In the genomic region with DNA sequence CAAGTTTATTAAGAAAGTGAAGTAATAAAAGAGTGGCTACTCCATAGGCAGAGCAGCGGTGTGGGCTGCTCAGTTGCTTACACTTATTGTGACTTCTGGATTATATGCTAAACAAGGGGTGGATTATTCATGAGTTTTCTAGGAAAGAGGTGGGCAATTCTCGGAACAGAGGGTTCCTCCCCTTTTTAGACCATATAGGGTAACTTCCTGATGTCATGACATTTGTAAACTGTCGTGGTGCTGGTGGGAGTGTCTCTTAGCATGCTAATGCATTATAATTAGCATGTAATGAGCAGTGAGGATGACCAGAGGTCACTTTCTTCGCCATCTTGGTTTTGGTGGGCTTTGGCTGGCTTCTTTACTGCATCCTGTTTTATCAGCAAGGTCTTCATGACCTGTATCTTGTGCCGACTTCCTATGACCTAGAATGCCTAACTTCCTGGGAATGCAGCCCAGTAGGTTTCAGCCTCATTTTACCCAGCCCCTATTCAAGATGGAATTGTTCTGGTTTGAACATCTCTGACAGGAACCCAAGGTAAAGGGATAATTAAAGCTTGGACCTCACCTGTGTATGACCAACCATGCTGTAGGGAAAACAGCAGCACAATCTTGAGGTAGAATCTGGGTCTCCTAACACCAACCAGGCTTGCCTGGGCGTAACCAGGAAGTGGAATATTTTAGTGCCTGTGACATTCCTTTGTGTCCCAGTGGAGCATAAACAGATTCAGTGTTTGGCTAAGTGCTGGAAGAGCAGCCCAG, we compare ENCODE assay signal across 1 cellular context.
TF ChIP-seq lines count a peak whose summit lies in the region.

No MANE protein-coding gene starts in this region.

TF ChIP-seq in K562, 482 proteins besides CTCF, POLR2A, EP300 and RAD21 (continued from another document):
- TF ChIP-seq, protein P1, sequence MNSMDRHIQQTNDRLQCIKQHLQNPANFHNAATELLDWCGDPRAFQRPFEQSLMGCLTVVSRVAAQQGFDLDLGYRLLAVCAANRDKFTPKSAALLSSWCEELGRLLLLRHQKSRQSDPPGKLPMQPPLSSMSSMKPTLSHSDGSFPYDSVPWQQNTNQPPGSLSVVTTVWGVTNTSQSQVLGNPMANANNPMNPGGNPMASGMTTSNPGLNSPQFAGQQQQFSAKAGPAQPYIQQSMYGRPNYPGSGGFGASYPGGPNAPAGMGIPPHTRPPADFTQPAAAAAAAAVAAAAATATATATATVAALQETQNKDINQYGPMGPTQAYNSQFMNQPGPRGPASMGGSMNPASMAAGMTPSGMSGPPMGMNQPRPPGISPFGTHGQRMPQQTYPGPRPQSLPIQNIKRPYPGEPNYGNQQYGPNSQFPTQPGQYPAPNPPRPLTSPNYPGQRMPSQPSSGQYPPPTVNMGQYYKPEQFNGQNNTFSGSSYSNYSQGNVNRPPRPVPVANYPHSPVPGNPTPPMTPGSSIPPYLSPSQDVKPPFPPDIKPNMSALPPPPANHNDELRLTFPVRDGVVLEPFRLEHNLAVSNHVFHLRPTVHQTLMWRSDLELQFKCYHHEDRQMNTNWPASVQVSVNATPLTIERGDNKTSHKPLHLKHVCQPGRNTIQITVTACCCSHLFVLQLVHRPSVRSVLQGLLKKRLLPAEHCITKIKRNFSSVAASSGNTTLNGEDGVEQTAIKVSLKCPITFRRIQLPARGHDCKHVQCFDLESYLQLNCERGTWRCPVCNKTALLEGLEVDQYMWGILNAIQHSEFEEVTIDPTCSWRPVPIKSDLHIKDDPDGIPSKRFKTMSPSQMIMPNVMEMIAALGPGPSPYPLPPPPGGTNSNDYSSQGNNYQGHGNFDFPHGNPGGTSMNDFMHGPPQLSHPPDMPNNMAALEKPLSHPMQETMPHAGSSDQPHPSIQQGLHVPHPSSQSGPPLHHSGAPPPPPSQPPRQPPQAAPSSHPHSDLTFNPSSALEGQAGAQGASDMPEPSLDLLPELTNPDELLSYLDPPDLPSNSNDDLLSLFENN (IDR thresholded peaks at IDR 0.05; ENCODE audit: low read depth in 2 of 2, low read length in 2 of 2), result no peak
- TF ChIP-seq, protein P2, sequence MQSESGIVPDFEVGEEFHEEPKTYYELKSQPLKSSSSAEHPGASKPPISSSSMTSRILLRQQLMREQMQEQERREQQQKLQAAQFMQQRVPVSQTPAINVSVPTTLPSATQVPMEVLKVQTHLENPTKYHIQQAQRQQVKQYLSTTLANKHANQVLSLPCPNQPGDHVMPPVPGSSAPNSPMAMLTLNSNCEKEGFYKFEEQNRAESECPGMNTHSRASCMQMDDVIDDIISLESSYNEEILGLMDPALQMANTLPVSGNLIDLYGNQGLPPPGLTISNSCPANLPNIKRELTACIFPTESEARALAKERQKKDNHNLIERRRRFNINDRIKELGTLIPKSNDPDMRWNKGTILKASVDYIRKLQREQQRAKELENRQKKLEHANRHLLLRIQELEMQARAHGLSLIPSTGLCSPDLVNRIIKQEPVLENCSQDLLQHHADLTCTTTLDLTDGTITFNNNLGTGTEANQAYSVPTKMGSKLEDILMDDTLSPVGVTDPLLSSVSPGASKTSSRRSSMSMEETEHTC (IDR thresholded peaks at IDR 0.05), result no peak
- TF ChIP-seq RFX5 (IDR thresholded peaks at IDR 0.05; ENCODE audit: low read depth, low read length), result no peak
- TF ChIP-seq, protein P3, sequence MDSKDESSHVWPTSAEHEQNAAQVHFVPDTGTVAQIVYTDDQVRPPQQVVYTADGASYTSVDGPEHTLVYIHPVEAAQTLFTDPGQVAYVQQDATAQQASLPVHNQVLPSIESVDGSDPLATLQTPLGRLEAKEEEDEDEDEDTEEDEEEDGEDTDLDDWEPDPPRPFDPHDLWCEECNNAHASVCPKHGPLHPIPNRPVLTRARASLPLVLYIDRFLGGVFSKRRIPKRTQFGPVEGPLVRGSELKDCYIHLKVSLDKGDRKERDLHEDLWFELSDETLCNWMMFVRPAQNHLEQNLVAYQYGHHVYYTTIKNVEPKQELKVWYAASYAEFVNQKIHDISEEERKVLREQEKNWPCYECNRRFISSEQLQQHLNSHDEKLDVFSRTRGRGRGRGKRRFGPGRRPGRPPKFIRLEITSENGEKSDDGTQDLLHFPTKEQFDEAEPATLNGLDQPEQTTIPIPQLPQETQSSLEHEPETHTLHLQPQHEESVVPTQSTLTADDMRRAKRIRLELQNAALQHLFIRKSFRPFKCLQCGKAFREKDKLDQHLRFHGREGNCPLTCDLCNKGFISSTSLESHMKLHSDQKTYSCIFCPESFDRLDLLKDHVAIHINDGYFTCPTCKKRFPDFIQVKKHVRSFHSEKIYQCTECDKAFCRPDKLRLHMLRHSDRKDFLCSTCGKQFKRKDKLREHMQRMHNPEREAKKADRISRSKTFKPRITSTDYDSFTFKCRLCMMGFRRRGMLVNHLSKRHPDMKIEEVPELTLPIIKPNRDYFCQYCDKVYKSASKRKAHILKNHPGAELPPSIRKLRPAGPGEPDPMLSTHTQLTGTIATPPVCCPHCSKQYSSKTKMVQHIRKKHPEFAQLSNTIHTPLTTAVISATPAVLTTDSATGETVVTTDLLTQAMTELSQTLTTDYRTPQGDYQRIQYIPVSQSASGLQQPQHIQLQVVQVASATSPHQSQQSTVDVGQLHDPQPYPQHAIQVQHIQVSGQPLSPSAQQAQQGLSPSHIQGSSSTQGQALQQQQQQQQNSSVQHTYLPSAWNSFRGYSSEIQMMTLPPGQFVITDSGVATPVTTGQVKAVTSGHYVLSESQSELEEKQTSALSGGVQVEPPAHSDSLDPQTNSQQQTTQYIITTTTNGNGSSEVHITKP (IDR thresholded peaks at IDR 0.05; ENCODE audit: partially characterized antibody), result no peak
- no peak for TF ChIP-seq DDX20 (tag; IDR thresholded peaks at IDR 0.05; ENCODE audit: low read depth)
- TF ChIP-seq SMAD4 (CRISPR knock-in tag; conservative IDR thresholded peaks at IDR 0.05), result no peak
- TF ChIP-seq PHF8 (IDR thresholded peaks at IDR 0.05; ENCODE audit: borderline replicate concordance, low read length), result no peak
- no peak for TF ChIP-seq SIN3B (IDR thresholded peaks at IDR 0.05; ENCODE audit: low read depth)
- TF ChIP-seq, protein P4, sequence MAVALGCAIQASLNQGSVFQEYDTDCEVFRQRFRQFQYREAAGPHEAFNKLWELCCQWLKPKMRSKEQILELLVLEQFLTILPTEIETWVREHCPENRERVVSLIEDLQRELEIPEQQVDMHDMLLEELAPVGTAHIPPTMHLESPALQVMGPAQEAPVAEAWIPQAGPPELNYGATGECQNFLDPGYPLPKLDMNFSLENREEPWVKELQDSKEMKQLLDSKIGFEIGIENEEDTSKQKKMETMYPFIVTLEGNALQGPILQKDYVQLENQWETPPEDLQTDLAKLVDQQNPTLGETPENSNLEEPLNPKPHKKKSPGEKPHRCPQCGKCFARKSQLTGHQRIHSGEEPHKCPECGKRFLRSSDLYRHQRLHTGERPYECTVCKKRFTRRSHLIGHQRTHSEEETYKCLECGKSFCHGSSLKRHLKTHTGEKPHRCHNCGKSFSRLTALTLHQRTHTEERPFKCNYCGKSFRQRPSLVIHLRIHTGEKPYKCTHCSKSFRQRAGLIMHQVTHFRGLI (CRISPR knock-in tag; IDR thresholded peaks at IDR 0.05), result no peak
- no peak for TF ChIP-seq HMG20B (CRISPR knock-in tag; IDR thresholded peaks at IDR 0.05)
- peak; percentile 37; the same call in 1 of the 2 replicates for TF ChIP-seq GABPA (tag; conservative IDR thresholded peaks at IDR 0.05; ENCODE audit: low read depth)
- no peak for TF ChIP-seq ZFP36 (IDR thresholded peaks at IDR 0.05; ENCODE audit: low read depth, low read length, partially characterized antibody)
- no peak for TF ChIP-seq FIP1L1 (IDR thresholded peaks at IDR 0.05; ENCODE audit: low read depth, low read length, poor library complexity, severe bottlenecking)
- TF ChIP-seq SAFB (IDR thresholded peaks at IDR 0.05; ENCODE audit: borderline replicate concordance, low read depth, low read length), result no peak
- TF ChIP-seq MCM7 (IDR thresholded peaks at IDR 0.05), result no peak
- no peak for TF ChIP-seq MCM2 (IDR thresholded peaks at IDR 0.05; ENCODE audit: low read depth)
- TF ChIP-seq TEAD1 (CRISPR knock-in tag; IDR thresholded peaks at IDR 0.05), result no peak
- no peak for TF ChIP-seq ZNF140 (CRISPR knock-in tag; IDR thresholded peaks at IDR 0.05)
- no peak for TF ChIP-seq ZNF408 (CRISPR knock-in tag; IDR thresholded peaks at IDR 0.05; ENCODE audit: low read depth)
- TF ChIP-seq CCNT2 (IDR thresholded peaks at IDR 0.05; ENCODE audit: borderline replicate concordance, extremely low read depth, insufficient read length, low read depth, low read length), result no peak
- TF ChIP-seq RBFOX2 (IDR thresholded peaks at IDR 0.05; ENCODE audit: low read depth, low read length), result no peak
- TF ChIP-seq MCM3 (IDR thresholded peaks at IDR 0.05), result no peak
- TF ChIP-seq, protein P5, sequence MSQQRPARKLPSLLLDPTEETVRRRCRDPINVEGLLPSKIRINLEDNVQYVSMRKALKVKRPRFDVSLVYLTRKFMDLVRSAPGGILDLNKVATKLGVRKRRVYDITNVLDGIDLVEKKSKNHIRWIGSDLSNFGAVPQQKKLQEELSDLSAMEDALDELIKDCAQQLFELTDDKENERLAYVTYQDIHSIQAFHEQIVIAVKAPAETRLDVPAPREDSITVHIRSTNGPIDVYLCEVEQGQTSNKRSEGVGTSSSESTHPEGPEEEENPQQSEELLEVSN (IDR thresholded peaks at IDR 0.05; ENCODE audit: borderline replicate concordance in 1 of 2, extremely low read depth in 1 of 2, insufficient read depth in 1 of 2, insufficient read length in 1 of 2, low read depth in 1 of 2, low read length in 1 of 2, poor library complexity in 1 of 2, severe bottlenecking in 1 of 2), result no peak
- TF ChIP-seq MTA3 (IDR thresholded peaks at IDR 0.05; ENCODE audit: borderline replicate concordance), result no peak
- no peak for TF ChIP-seq MYC (IDR thresholded peaks at IDR 0.05; ENCODE audit: low read depth, low read length)
- no peak for TF ChIP-seq MYC (CRISPR knock-in tag; IDR thresholded peaks at IDR 0.05; ENCODE audit: borderline replicate concordance, low read depth)
- peak; percentile 83 to 97 for TF ChIP-seq SRF (CRISPR knock-in tag; IDR thresholded peaks at IDR 0.05)
- no peak for TF ChIP-seq HIVEP1 (CRISPR knock-in tag; IDR thresholded peaks at IDR 0.05)
- TF ChIP-seq NR2C2 (CRISPR knock-in tag; IDR thresholded peaks at IDR 0.05), result no peak
- peak; percentile 41; the same call in 1 of the 2 replicates for TF ChIP-seq NR2C2 (tag; IDR thresholded peaks at IDR 0.05)
- no peak for TF ChIP-seq ZNF197 (CRISPR knock-in tag; IDR thresholded peaks at IDR 0.05; ENCODE audit: low read depth)
- TF ChIP-seq XRCC3 (IDR thresholded peaks at IDR 0.05), result no peak
- TF ChIP-seq GTF2E2 (tag; IDR thresholded peaks at IDR 0.05), result no peak
- TF ChIP-seq, protein P6, sequence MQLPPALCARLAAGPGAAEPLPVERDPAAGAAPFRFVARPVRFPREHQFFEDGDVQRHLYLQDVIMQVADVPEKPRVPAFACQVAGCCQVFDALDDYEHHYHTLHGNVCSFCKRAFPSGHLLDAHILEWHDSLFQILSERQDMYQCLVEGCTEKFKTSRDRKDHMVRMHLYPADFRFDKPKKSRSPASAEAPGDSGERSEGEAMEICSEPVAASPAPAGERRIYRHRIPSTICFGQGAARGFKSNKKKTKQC (CRISPR knock-in tag; IDR thresholded peaks at IDR 0.05), result no peak
- TF ChIP-seq L3MBTL2 (IDR thresholded peaks at IDR 0.05), result no peak
- TF ChIP-seq CBX8 (IDR thresholded peaks at IDR 0.05; ENCODE audit: borderline replicate concordance, extremely low read depth, low read depth, low read length, poor library complexity, severe bottlenecking), result no peak
